1 cellular context compared by ENCODE assay signal in the genomic region with DNA sequence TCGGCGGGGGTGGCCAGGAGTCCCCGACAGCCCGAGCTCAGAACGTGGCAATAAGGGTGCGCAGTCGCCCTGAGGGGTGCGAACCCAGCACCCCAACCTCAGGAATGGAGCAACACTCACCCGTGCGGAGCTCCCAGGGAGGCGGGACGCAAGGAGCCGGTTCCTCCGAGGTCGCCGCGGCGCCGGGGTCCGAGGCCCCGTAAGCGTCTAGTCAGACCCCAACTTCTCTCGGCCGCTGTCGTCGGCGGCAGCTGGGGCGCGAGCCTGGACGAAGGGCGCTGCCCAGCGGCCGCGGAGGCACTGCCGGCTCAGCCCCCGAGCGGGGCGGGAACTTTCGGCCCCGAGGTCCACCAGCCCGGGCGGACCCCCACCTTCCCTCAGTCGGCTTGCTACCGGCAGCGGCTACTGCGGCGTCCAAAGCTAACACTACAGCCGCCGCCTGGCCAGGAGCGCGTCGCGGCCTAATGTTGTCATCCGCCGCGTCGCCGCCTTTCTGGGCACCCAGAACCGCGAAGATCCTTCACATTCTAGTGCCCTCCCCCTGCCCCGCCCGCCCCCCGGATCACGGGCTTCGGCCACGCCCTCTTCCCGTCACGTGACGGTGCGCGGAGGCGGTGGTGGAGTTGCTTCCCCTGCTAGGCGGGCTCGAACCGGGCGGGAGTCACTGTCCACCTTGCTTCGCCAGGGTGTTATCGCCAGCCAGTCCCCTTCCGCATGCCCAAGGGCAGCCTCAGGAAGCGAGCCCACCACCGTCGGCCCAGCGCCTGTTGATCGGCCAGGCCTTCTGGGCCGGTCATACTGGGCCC.
TF ChIP-seq lines count a peak whose summit lies in the region.

A gene with protein sequence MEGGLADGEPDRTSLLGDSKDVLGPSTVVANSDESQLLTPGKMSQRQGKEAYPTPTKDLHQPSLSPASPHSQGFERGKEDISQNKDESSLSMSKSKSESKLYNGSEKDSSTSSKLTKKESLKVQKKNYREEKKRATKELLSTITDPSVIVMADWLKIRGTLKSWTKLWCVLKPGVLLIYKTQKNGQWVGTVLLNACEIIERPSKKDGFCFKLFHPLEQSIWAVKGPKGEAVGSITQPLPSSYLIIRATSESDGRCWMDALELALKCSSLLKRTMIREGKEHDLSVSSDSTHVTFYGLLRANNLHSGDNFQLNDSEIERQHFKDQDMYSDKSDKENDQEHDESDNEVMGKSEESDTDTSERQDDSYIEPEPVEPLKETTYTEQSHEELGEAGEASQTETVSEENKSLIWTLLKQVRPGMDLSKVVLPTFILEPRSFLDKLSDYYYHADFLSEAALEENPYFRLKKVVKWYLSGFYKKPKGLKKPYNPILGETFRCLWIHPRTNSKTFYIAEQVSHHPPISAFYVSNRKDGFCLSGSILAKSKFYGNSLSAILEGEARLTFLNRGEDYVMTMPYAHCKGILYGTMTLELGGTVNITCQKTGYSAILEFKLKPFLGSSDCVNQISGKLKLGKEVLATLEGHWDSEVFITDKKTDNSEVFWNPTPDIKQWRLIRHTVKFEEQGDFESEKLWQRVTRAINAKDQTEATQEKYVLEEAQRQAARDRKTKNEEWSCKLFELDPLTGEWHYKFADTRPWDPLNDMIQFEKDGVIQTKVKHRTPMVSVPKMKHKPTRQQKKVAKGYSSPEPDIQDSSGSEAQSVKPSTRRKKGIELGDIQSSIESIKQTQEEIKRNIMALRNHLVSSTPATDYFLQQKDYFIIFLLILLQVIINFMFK (minus strand): TSS at position 495 of the 806 bp plus-strand sequence. CDS start 72,220 bp downstream, outside the sequence.

TF ChIP-seq in K562, 482 proteins besides CTCF, POLR2A, EP300 and RAD21 (continued from another document):
- TF ChIP-seq, protein P1, sequence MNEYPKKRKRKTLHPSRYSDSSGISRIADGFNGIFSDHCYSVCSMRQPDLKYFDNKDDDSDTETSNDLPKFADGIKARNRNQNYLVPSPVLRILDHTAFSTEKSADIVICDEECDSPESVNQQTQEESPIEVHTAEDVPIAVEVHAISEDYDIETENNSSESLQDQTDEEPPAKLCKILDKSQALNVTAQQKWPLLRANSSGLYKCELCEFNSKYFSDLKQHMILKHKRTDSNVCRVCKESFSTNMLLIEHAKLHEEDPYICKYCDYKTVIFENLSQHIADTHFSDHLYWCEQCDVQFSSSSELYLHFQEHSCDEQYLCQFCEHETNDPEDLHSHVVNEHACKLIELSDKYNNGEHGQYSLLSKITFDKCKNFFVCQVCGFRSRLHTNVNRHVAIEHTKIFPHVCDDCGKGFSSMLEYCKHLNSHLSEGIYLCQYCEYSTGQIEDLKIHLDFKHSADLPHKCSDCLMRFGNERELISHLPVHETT (CRISPR knock-in tag; conservative IDR thresholded peaks at IDR 0.05 in 1 of 2, IDR thresholded peaks at IDR 0.05 in 1 of 2), result 0 out of 4 replicates have a peak, but pooled peaks of 1 of the 2 experiments have one; percentile 31
- TF ChIP-seq CBX3 (IDR thresholded peaks at IDR 0.05; ENCODE audit: borderline replicate concordance in 1 of 2, low read length in 2 of 2) (peak in 1 of 2 experiments; percentile 16; a peak in 1 of 3 replicates), PML (IDR thresholded peaks at IDR 0.05; ENCODE audit: low read length) (peak; percentile 80), HDAC8 (tag; IDR thresholded peaks at IDR 0.05) (0 out of 2 replicates have a peak, but pooled peaks have one; percentile 13), GABPB2 (CRISPR knock-in tag; conservative IDR thresholded peaks at IDR 0.05) (no peak), HNRNPK (IDR thresholded peaks at IDR 0.05; ENCODE audit: low read depth, low read length, poor library complexity, severe bottlenecking) (no peak)
- TF ChIP-seq, protein P2, sequence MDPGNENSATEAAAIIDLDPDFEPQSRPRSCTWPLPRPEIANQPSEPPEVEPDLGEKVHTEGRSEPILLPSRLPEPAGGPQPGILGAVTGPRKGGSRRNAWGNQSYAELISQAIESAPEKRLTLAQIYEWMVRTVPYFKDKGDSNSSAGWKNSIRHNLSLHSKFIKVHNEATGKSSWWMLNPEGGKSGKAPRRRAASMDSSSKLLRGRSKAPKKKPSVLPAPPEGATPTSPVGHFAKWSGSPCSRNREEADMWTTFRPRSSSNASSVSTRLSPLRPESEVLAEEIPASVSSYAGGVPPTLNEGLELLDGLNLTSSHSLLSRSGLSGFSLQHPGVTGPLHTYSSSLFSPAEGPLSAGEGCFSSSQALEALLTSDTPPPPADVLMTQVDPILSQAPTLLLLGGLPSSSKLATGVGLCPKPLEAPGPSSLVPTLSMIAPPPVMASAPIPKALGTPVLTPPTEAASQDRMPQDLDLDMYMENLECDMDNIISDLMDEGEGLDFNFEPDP (CRISPR knock-in tag; IDR thresholded peaks at IDR 0.05), result peak; percentile 61; the same call in 1 of the 2 replicates
